In genomic region chr6:130872250-130873095, GRCh38 we compare ENCODE assay signal across 8 cellular contexts. TPM values are rescaled to one million over a fixed set of nuclear protein-coding genes. Genes with fewer than 3 reads are reported as not detected.
DNase-seq lines count a peak whose midpoint lies in the region; ATAC-seq, FAIRE-seq and TF ChIP-seq lines count a peak whose summit lies in the region.

No MANE protein-coding gene starts in this region.

- H3K27me3 ChIP-seq in SJSA1 (replicated peaks) = no peaks in the 10 kb centered on the region
- H3K27me3 ChIP-seq in cardiac muscle cell = no peaks in the 10 kb centered on the region

- H3K4me3 ChIP-seq in AG04449 (ENCODE audit: low read depth, low read length) = no peak overlapping the region
- H3K4me3 ChIP-seq in SJSA1 = no peak overlapping the region
- no peak overlapping the region for H3K4me3 ChIP-seq in cardiac muscle cell

- no peak for ATAC-seq in GM18873 (IDR thresholded peaks at IDR 0.05; ENCODE audit: low FRiP score, unreplicated experiment)

- H3K4me1 ChIP-seq in SJSA1 (replicated peaks) (no peaks in the 10 kb centered on the region), cardiac muscle cell (ENCODE audit: low read depth) (no peaks in the 10 kb centered on the region)

- CTCF ChIA-PET in AG04449 (lab: Yijun Ruan, JAX) = interaction anchor here (0.7 to 6.1 kb wide), 28 partner anchors 8 to 825 kb away, joined by 3 to 58 read pairs (median 5); no protein-coding TSS in a partner anchor

- DNase-seq in AG04449 (ENCODE audit: low read depth, low spot score) (no peak), GM18507 (ENCODE audit: extremely low spot score, insufficient read length, low read depth) (peak; percentile 20), HK-2 (ENCODE audit: unreplicated experiment) (peak; percentile 49), SJSA1 (ENCODE audit: low read depth in 1 of 2, low spot score in 2 of 2) (peak; percentile 41 to 66), cardiac muscle cell (ENCODE audit: low read depth in 1 of 2, low spot score in 1 of 2) (peak; percentile 66 to 76), putamen (ENCODE audit: low spot score) (peak; percentile 34)
- peak; percentile 73 for DNase-seq in activated naive CD4-positive, alpha-beta T cell treated with Interleukin-2 at 50 U/mL for 16 hours

- FAIRE-seq in GM18507 (lab: Jason Lieb, UNC) = peak; percentile 91

- POLR2A ChIA-PET in AG04449 (lab: Yijun Ruan, JAX) = no interaction called here

- TF ChIP-seq CTCF in AG04449 (IDR thresholded peaks at IDR 0.05; ENCODE audit: insufficient read depth, low read length, missing control alignments) (peak; percentile 84), cardiac muscle cell (IDR thresholded peaks at IDR 0.05; ENCODE audit: low read depth, low read length) (peak; percentile 97)

- H3K27ac ChIP-seq in SJSA1 (no peak overlapping the region), cardiac muscle cell (no peak overlapping the region)

- H3K36me3 ChIP-seq in SJSA1 = peaks cover 24% of the 10 kb centered on the region
- no peaks in the 10 kb centered on the region for H3K36me3 ChIP-seq in cardiac muscle cell

- no peaks in the 10 kb centered on the region for H3K9me3 ChIP-seq in SJSA1 (replicated peaks)
- H3K9me3 ChIP-seq in cardiac muscle cell (ENCODE audit: low read depth) = no peaks in the 10 kb centered on the region

RNA-seq across cellular contexts. Expression of gene SMLR1, which starts 45.3 kb away (rescaled TPM):
- not detected in 2 replicates for total RNA-seq in SJSA1 (2014; rRNA removed; shearing (Covaris generic))
- not detected in 2 replicates for total RNA-seq in cardiac muscle cell
- 0.31 TPM in 1 of 2 replicates, not detected in the other for polyA plus RNA-seq in cardiac muscle cell
